ENCODE assay signal across 11 cellular contexts in the genomic region with DNA sequence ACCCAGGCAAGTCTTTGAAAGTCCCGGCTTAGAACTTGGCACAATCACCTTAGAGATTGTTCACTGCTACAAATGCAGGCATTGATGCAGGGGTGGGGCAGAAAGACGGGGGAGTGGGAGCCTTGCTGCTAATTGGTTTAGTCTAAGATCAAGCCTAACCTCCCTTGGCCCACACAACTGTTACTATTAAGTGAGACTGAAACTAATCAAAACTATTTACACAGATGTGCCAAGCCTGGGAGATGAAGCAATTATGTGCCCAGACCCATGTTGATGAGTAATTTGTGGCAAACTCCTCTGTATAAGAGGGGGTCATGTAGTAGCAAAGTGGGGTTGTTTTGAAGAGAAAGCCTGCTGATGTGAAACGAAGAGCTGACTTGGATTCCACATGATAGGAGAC.
A peak's percentile ranks its signal among the peaks of the same experiment; 100 is the strongest.
DNase-seq lines count a peak whose midpoint lies in the region; ATAC-seq, FAIRE-seq and TF ChIP-seq lines count a peak whose summit lies in the region.
"Had no signal": no experiment of that assay in that cellular context is flagged by ENCODE, and none has a peak within 500 bp of the region (broad histone marks: within the 10 kb centered on the region; RNA-seq: fewer than 3 reads in every experiment).

No MANE protein-coding gene starts in this region.

- peak overlapping the region; percentile 3 for H3K27ac ChIP-seq in caudate nucleus (ENCODE audit: low read depth, low read length)
- H3K27ac ChIP-seq in kidney (ENCODE audit: low read depth in 2 of 2, low read length in 2 of 2), result no peak overlapping the region
- H3K27ac ChIP-seq: gastrocnemius medialis had no signal

- no peak for FAIRE-seq in kidney (lab: Jason Lieb, UNC)

- H3K4me3 Mint-ChIP-seq in stimulated activated effector memory CD8-positive, alpha-beta T cell treated with anti-CD3 and anti-CD28 coated beads, Interleukin-12 subunit alpha, Interleukin-12 subunit beta, amount 100 ng/mL, for 72 hours, result peak overlapping the region; percentile 13
- H3K4me3 Mint-ChIP-seq: B cell, type B pancreatic cell had no signal

- no peaks in the 10 kb centered on the region for H3K36me3 ChIP-seq in kidney (ENCODE audit: control insufficient read depth in 1 of 2, insufficient read depth in 2 of 2, low read length in 2 of 2)
- H3K36me3 ChIP-seq: gastrocnemius medialis had no signal

- H3K4me1 Mint-ChIP-seq in stimulated activated effector memory CD8-positive, alpha-beta T cell treated with anti-CD3 and anti-CD28 coated beads, Interleukin-12 subunit alpha, Interleukin-12 subunit beta, amount 100 ng/mL, for 72 hours, result peaks cover 80% of the 10 kb centered on the region

- H3K4me3 ChIP-seq in kidney (ENCODE audit: low read length in 2 of 2), result no peak overlapping the region
- H3K4me3 ChIP-seq: gastrocnemius medialis had no signal

- no peaks in the 10 kb centered on the region for H3K9me3 Mint-ChIP-seq in stimulated activated effector memory CD8-positive, alpha-beta T cell treated with anti-CD3 and anti-CD28 coated beads, Interleukin-12 subunit alpha, Interleukin-12 subunit beta, amount 100 ng/mL, for 72 hours

- H3K9ac ChIP-seq in kidney (ENCODE audit: low read length in 2 of 2), result no peak overlapping the region

- TF ChIP-seq CTCF in kidney (IDR thresholded peaks at IDR 0.05; ENCODE audit: borderline replicate concordance, extremely low read depth, insufficient read depth), result no peak

- peak overlapping the region; percentile 88 for H3K27ac Mint-ChIP-seq in stimulated activated effector memory CD8-positive, alpha-beta T cell treated with anti-CD3 and anti-CD28 coated beads, Interleukin-12 subunit alpha, Interleukin-12 subunit beta, amount 100 ng/mL, for 72 hours
- H3K27ac Mint-ChIP-seq: B cell, type B pancreatic cell had no signal

- ATAC-seq in stimulated activated effector memory CD8-positive, alpha-beta T cell treated with anti-CD3 and anti-CD28 coated beads, Interleukin-12 subunit alpha, Interleukin-12 subunit beta, amount 100 ng/mL, for 72 hours, result peak; percentile 20
- no peak for ATAC-seq in HG03571 (IDR thresholded peaks at IDR 0.05; ENCODE audit: unreplicated experiment)
- ATAC-seq: gastrocnemius medialis had no signal

- peak; percentile 82 for DNase-seq in activated effector memory CD4-positive, alpha-beta T cell treated with anti-CD3 and anti-CD28 coated beads, Interleukin-2, amount 50 U/mL, for 16 hours
- no peak for DNase-seq in activated effector memory CD4-positive, alpha-beta T cell treated with Interleukin-2 at 50 U/mL for 16 hours
- DNase-seq in NCI-H69 (lab: John Stamatoyannopoulos, UW), result peak; percentile 5
- peak in 2 of 61 donors; percentile 29 to 41 for DNase-seq in caudate nucleus (lab: John Stamatoyannopoulos, UW)
- DNase-seq in stimulated activated effector memory CD8-positive, alpha-beta T cell treated with anti-CD3 and anti-CD28 coated beads, Interleukin-12 subunit alpha, Interleukin-12 subunit beta, amount 100 ng/mL, for 72 hours (ENCODE audit: low spot score in 2 of 2), result no peak
- DNase-seq in kidney, result no peak
- no peak for DNase-seq in effector CD8-positive, alpha-beta T cell (lab: John Stamatoyannopoulos, UW)
- DNase-seq: gastrocnemius medialis had no signal

- peaks cover 0 to 7% of the 10 kb centered on the region in 2 donors for H3K4me1 ChIP-seq in kidney (ENCODE audit: control insufficient read depth in 1 of 2, insufficient read depth in 1 of 2, low read depth in 1 of 2, low read length in 2 of 2)
- H3K4me1 ChIP-seq: gastrocnemius medialis had no signal

- H3K9me3 ChIP-seq in kidney (ENCODE audit: control insufficient read depth in 1 of 2, low read length in 2 of 2), result no peaks in the 10 kb centered on the region
- H3K9me3 ChIP-seq: gastrocnemius medialis had no signal

- peaks cover 10% of the 10 kb centered on the region for H3K36me3 Mint-ChIP-seq in stimulated activated effector memory CD8-positive, alpha-beta T cell treated with anti-CD3 and anti-CD28 coated beads, Interleukin-12 subunit alpha, Interleukin-12 subunit beta, amount 100 ng/mL, for 72 hours
- H3K36me3 Mint-ChIP-seq: type B pancreatic cell had no signal

- intact Hi-C loops in kidney (cut with DNase I), result no loop called here

Comparison
In these comparisons a context has a peak if more than half of its experiments do, and no peak if none do; other contexts are left out.
1. DNase-seq: peak in activated effector memory CD4-positive, alpha-beta T cell treated with anti-CD3 and anti-CD28 coated beads, Interleukin-2, amount 50 U/mL, for 16 hours (single experiment) and NCI-H69 (single experiment); none in activated effector memory CD4-positive, alpha-beta T cell treated with Interleukin-2 at 50 U/mL for 16 hours (single experiment), stimulated activated effector memory CD8-positive, alpha-beta T cell treated with anti-CD3 and anti-CD28 coated beads, Interleukin-12 subunit alpha, Interleukin-12 subunit beta, amount 100 ng/mL, for 72 hours (0 of 2), kidney (single experiment) and effector CD8-positive, alpha-beta T cell (single experiment).